Comparison of ENCODE assay signal across 2 cellular contexts in the genomic region with DNA sequence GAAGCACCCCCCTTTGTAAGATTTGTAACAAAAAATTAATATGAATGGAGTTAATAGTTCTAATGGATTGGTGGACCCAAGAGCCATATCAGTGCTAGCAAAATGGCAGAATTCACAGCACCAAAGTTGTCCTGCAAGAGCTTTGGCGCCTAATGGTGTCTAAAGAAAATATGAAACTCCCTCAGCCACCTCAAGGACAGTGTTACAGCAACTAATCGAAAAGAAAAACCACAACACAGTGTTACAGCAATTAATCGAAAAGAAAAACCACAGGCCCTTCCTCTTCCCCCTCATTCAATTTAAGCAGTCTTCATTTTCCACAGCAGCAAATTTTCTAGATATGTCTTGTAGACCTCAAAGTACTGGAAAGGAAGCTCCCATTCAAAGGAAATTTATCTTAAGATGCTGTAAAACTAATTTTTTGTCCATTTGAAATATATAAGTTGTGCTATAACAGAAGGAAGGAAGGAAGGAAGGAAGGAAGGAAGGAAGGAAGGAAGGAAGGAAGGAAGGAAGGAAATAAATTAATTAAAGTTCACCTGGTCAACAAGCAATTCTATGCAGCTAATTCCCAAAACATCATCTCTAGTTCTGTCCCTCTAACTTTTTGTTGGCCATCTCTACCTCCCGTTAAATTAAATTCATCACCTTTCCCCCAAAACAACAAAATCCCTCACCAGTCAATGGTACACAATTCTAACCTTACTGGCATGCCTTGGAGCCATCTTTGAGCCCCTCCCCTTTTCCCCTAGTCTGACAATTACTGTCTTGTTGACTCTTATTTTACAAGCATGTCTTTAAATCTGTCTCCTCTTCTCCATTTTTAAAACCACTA.
TF ChIP-seq lines count a peak whose summit lies in the region.

No MANE protein-coding gene starts in this region.

TF ChIP-seq in HEK293, 187 proteins besides CTCF, POLR2A, EP300 and RAD21 (continued from another document):
- TF ChIP-seq, protein P1, sequence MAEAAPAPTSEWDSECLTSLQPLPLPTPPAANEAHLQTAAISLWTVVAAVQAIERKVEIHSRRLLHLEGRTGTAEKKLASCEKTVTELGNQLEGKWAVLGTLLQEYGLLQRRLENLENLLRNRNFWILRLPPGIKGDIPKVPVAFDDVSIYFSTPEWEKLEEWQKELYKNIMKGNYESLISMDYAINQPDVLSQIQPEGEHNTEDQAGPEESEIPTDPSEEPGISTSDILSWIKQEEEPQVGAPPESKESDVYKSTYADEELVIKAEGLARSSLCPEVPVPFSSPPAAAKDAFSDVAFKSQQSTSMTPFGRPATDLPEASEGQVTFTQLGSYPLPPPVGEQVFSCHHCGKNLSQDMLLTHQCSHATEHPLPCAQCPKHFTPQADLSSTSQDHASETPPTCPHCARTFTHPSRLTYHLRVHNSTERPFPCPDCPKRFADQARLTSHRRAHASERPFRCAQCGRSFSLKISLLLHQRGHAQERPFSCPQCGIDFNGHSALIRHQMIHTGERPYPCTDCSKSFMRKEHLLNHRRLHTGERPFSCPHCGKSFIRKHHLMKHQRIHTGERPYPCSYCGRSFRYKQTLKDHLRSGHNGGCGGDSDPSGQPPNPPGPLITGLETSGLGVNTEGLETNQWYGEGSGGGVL (tag by site-specific recombination; IDR thresholded peaks at IDR 0.05), result no peak
- TF ChIP-seq ZNF133 (tag by site-specific recombination; IDR thresholded peaks at IDR 0.05), result no peak
- TF ChIP-seq YY1 (tag by site-specific recombination; IDR thresholded peaks at IDR 0.05), result no peak
- no peak for TF ChIP-seq ZNF561 (tag by site-specific recombination; IDR thresholded peaks at IDR 0.05; ENCODE audit: borderline replicate concordance)

TF ChIP-seq in GM12878, 131 proteins besides CTCF, POLR2A, EP300 and RAD21 (continued from another document):
- no peak for TF ChIP-seq ZSCAN29 (IDR thresholded peaks at IDR 0.05)
- TF ChIP-seq ATF7 (IDR thresholded peaks at IDR 0.05; ENCODE audit: low read depth), result 0 out of 2 replicates have a peak, but pooled peaks have one; percentile 27
- TF ChIP-seq, protein P2, sequence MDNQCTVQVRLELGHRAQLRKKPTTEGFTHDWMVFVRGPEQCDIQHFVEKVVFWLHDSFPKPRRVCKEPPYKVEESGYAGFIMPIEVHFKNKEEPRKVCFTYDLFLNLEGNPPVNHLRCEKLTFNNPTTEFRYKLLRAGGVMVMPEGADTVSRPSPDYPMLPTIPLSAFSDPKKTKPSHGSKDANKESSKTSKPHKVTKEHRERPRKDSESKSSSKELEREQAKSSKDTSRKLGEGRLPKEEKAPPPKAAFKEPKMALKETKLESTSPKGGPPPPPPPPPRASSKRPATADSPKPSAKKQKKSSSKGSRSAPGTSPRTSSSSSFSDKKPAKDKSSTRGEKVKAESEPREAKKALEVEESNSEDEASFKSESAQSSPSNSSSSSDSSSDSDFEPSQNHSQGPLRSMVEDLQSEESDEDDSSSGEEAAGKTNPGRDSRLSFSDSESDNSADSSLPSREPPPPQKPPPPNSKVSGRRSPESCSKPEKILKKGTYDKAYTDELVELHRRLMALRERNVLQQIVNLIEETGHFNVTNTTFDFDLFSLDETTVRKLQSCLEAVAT (IDR thresholded peaks at IDR 0.05), result peak; percentile 55; the same call in 1 of the 2 replicates
- TF ChIP-seq, protein P3, sequence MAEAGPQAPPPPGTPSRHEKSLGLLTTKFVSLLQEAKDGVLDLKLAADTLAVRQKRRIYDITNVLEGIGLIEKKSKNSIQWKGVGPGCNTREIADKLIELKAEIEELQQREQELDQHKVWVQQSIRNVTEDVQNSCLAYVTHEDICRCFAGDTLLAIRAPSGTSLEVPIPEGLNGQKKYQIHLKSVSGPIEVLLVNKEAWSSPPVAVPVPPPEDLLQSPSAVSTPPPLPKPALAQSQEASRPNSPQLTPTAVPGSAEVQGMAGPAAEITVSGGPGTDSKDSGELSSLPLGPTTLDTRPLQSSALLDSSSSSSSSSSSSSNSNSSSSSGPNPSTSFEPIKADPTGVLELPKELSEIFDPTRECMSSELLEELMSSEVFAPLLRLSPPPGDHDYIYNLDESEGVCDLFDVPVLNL (IDR thresholded peaks at IDR 0.05; ENCODE audit: low read depth, low read length), result no peak
- TF ChIP-seq NRF1 (conservative IDR thresholded peaks at IDR 0.05; ENCODE audit: low read depth, low read length), result no peak
- no peak for TF ChIP-seq CHD1 (IDR thresholded peaks at IDR 0.05; ENCODE audit: low read depth, low read length)
- TF ChIP-seq CHD2 (IDR thresholded peaks at IDR 0.05; ENCODE audit: borderline replicate concordance, low read depth, low read length), result no peak
